18 cellular contexts compared by ENCODE assay signal in genomic region chr19:4054471-4055208, GRCh38. TPM values are rescaled to one million over a fixed set of nuclear protein-coding genes. Genes with fewer than 3 reads are reported as not detected.
DNase-seq lines count a peak whose midpoint lies in the region; ATAC-seq and TF ChIP-seq lines count a peak whose summit lies in the region.
"Had no signal": no experiment of that assay in that cellular context is flagged by ENCODE, and none has a peak within 500 bp of the region (broad histone marks: within the 10 kb centered on the region; RNA-seq: fewer than 3 reads in every experiment).

No MANE protein-coding gene starts in this region.

- H3F3A ChIP-seq in PC-3 (ENCODE audit: low read length, unreplicated experiment), result no peaks in the 10 kb centered on the region

- POLR2A ChIA-PET in activated CD4-positive, alpha-beta T cell treated with anti-CD3 and anti-CD28 coated beads, Interleukin-2, amount 10 ng/mL, durations not matched to agents 7 days and 5 days (lab: Charles Lee), result no interaction called here
- POLR2A ChIA-PET in PC-3 (lab: Charles Lee; ENCODE audit: unreplicated experiment), result no interaction called here

- TF ChIP-seq POLR2A in suprapubic skin (IDR thresholded peaks at IDR 0.05), result no peak

- no TSS peak for BruUV-seq in PC-3 (replicated peaks; lab: Mats Ljungman, UMichigan)

- peak in 2 of 3 donors; percentile 65 to 72 for DNase-seq in right cardiac atrium
- no peak for DNase-seq in left ventricle myocardium superior
- DNase-seq in colonic mucosa, result peak; percentile 28
- peak; percentile 48 for DNase-seq in lower lobe of right lung
- peak; percentile 62 to 76 for DNase-seq in suprapubic skin (ENCODE audit: low spot score in 2 of 2)
- no peak for DNase-seq in activated CD4-positive, alpha-beta T cell treated with anti-CD3 and anti-CD28 coated beads, Interleukin-2, amount 10 ng/mL, durations not matched to agents 7 days and 5 days
- no peak for DNase-seq in PC-3
- DNase-seq: 8988T, DMS79 treated with DMSO at 0.1 percent for 48 hours, KBM-7, NCI-H1105 treated with DMSO at 0.1 percent for 48 hours, NCI-H1694, NCI-H524, NCI-H82, OCI-M1 had no signal

- intact Hi-C loops in right cardiac atrium (cut with DNase I) (no loop called here), left ventricle myocardium superior (cut with micrococcal nuclease) (no loop called here), colonic mucosa (cut with DNase I) (no loop called here), lower lobe of right lung (cut with DNase I) (no loop called here), PC-3 (cut with micrococcal nuclease) (no loop called here)

- peaks cover 5% of the 10 kb centered on the region; the same call in 1 of the 2 replicates for H4K20me1 ChIP-seq in PC-3 (ENCODE audit: low read length)

- no peak overlapping the region for H3K4me2 ChIP-seq in PC-3 (ENCODE audit: low read length)

- H3K36me3 ChIP-seq in colonic mucosa, result peaks cover 13% of the 10 kb centered on the region
- peaks cover 53% of the 10 kb centered on the region for H3K36me3 ChIP-seq in lower lobe of right lung
- H3K36me3 ChIP-seq in suprapubic skin, result peaks cover 38% of the 10 kb centered on the region
- peaks cover 9% of the 10 kb centered on the region for H3K36me3 ChIP-seq in PC-3 (ENCODE audit: low read depth, low read length)

- H3K4me3 Mint-ChIP-seq in activated CD4-positive, alpha-beta T cell treated with anti-CD3 and anti-CD28 coated beads, Interleukin-2, amount 10 ng/mL, durations not matched to agents 7 days and 5 days, result no peak overlapping the region

- H3K4me3 ChIP-seq in right cardiac atrium (ENCODE audit: low read length), result no peak overlapping the region
- no peak overlapping the region for H3K4me3 ChIP-seq in colonic mucosa
- no peak overlapping the region for H3K4me3 ChIP-seq in lower lobe of right lung
- H3K4me3 ChIP-seq in suprapubic skin, result no peak overlapping the region
- H3K4me3 ChIP-seq in PC-3 (ENCODE audit: low read length), result no peak overlapping the region
- H3K4me3 ChIP-seq: HAP-1, SJSA1 had no signal

- CTCF ChIA-PET in activated CD4-positive, alpha-beta T cell treated with anti-CD3 and anti-CD28 coated beads, Interleukin-2, amount 10 ng/mL, durations not matched to agents 7 days and 5 days (lab: Charles Lee), result no interaction called here
- CTCF ChIA-PET in PC-3 (lab: Charles Lee), result no interaction called here

- H3K27me3 ChIP-seq in right cardiac atrium (ENCODE audit: control insufficient read depth, insufficient read depth) (no peaks in the 10 kb centered on the region), colonic mucosa (no peaks in the 10 kb centered on the region), lower lobe of right lung (ENCODE audit: low read depth) (no peaks in the 10 kb centered on the region), suprapubic skin (no peaks in the 10 kb centered on the region), PC-3 (ENCODE audit: low read length) (no peaks in the 10 kb centered on the region)
- H3K27me3 ChIP-seq: SJSA1 had no signal

- ATAC-seq in right cardiac atrium, result no peak
- ATAC-seq in left ventricle myocardium superior, result no peak
- ATAC-seq in lower lobe of right lung, result no peak
- ATAC-seq in PC-3, result no peak
- ATAC-seq in HG02885 (IDR thresholded peaks at IDR 0.05; ENCODE audit: poor library complexity, unreplicated experiment), result no peak

- H3K4me1 ChIP-seq in right cardiac atrium (ENCODE audit: control insufficient read depth, insufficient read depth, low read length) (peaks cover 16% of the 10 kb centered on the region), colonic mucosa (peaks cover 43% of the 10 kb centered on the region), lower lobe of right lung (peaks cover 55% of the 10 kb centered on the region), suprapubic skin (peaks cover 59% of the 10 kb centered on the region), PC-3 (ENCODE audit: insufficient read depth, low read length) (peaks cover 39% of the 10 kb centered on the region)
- H3K4me1 ChIP-seq: HAP-1 had no signal

- H3K9me3 Mint-ChIP-seq in activated CD4-positive, alpha-beta T cell treated with anti-CD3 and anti-CD28 coated beads, Interleukin-2, amount 10 ng/mL, durations not matched to agents 7 days and 5 days, result no peaks in the 10 kb centered on the region

- H3K4me1 Mint-ChIP-seq in activated CD4-positive, alpha-beta T cell treated with anti-CD3 and anti-CD28 coated beads, Interleukin-2, amount 10 ng/mL, durations not matched to agents 7 days and 5 days, result peaks cover 29% of the 10 kb centered on the region

- peak overlapping the region in 1 of 2 donors; percentile 34 for H3K9ac ChIP-seq in colonic mucosa (ENCODE audit: low read depth in 2 of 2, low read length in 2 of 2)
- H3K9ac ChIP-seq in PC-3 (ENCODE audit: low read length), result no peak overlapping the region

- H3K9me3 ChIP-seq in right cardiac atrium (ENCODE audit: control insufficient read depth, low read length) (no peaks in the 10 kb centered on the region), colonic mucosa (no peaks in the 10 kb centered on the region), lower lobe of right lung (no peaks in the 10 kb centered on the region), suprapubic skin (no peaks in the 10 kb centered on the region), PC-3 (ENCODE audit: low read length) (no peaks in the 10 kb centered on the region)
- H3K9me3 ChIP-seq: HAP-1, SJSA1 had no signal

- peaks cover 50% of the 10 kb centered on the region for H3K36me3 Mint-ChIP-seq in activated CD4-positive, alpha-beta T cell treated with anti-CD3 and anti-CD28 coated beads, Interleukin-2, amount 10 ng/mL, durations not matched to agents 7 days and 5 days (ENCODE audit: low read depth)

- H3K27me3 Mint-ChIP-seq in activated CD4-positive, alpha-beta T cell treated with anti-CD3 and anti-CD28 coated beads, Interleukin-2, amount 10 ng/mL, durations not matched to agents 7 days and 5 days, result no peaks in the 10 kb centered on the region

- H3K27ac ChIP-seq in right cardiac atrium (ENCODE audit: low read length) (no peak overlapping the region), colonic mucosa (peak overlapping the region; percentile 67), lower lobe of right lung (no peak overlapping the region), suprapubic skin (peak overlapping the region; percentile 10), PC-3 (ENCODE audit: low read length) (no peak overlapping the region)
- H3K27ac ChIP-seq: SJSA1 had no signal

- TF ChIP-seq EP300 in suprapubic skin (IDR thresholded peaks at IDR 0.05), result no peak

- no peak overlapping the region for H3K27ac Mint-ChIP-seq in activated CD4-positive, alpha-beta T cell treated with anti-CD3 and anti-CD28 coated beads, Interleukin-2, amount 10 ng/mL, durations not matched to agents 7 days and 5 days

- H3K9me2 ChIP-seq in PC-3 (replicated peaks; ENCODE audit: low read length), result no peaks in the 10 kb centered on the region

- 97% methylated on average over 86 of the region's 86 CpGs for WGBS in right cardiac atrium
- WGBS in suprapubic skin, result 95% methylated on average over 53 of the region's 86 CpGs

- peaks cover 91% of the 10 kb centered on the region for H3K79me2 ChIP-seq in PC-3 (ENCODE audit: low read length)

- TF ChIP-seq CTCF in colonic mucosa (IDR thresholded peaks at IDR 0.05) (no peak), lower lobe of right lung (IDR thresholded peaks at IDR 0.05) (no peak), suprapubic skin (IDR thresholded peaks at IDR 0.05) (no peak), PC-3 (conservative IDR thresholded peaks at IDR 0.05; ENCODE audit: low read depth, low read length) (no peak)

- H2AFZ ChIP-seq in PC-3 (ENCODE audit: low read length), result no peak overlapping the region

RNA-seq across cellular contexts. Expression of gene ZBTB7A, which starts 12.1 kb away (rescaled TPM):
- 10 to 100 TPM; 28.6 to 32.6 (median 31.6) TPM for total RNA-seq in right cardiac atrium
- 17.5 TPM for polyA plus RNA-seq in right cardiac atrium
- 35.2 TPM for total RNA-seq in left ventricle myocardium superior
- total RNA-seq in colonic mucosa, result 100 to 1,000 TPM; 110 to 123 TPM
- total RNA-seq in lower lobe of right lung, result 51.9 TPM
- total RNA-seq in suprapubic skin, result 10 to 100 TPM; 60.3 to 94.2 (median 77.4) TPM
- 10 to 100 TPM; 39.4 to 47.5 TPM for total RNA-seq in activated CD4-positive, alpha-beta T cell treated with anti-CD3 and anti-CD28 coated beads, Interleukin-2, amount 10 ng/mL, durations not matched to agents 7 days and 5 days
- total RNA-seq in PC-3 (2014; rRNA removed), result 16.7 and 40.2 TPM in 2 replicates

RNA-seq across cellular contexts. Expression of gene PIAS4, which starts 47.1 kb away (rescaled TPM):
- total RNA-seq in right cardiac atrium, result 10 to 100 TPM; 11.9 to 13.1 (median 12.5) TPM
- 9.6 TPM for polyA plus RNA-seq in right cardiac atrium
- 19.8 TPM for total RNA-seq in left ventricle myocardium superior
- total RNA-seq in colonic mucosa, result 10 to 100 TPM; 29.9 to 31.5 TPM
- 27.6 TPM for total RNA-seq in lower lobe of right lung
- 10 to 100 TPM; 17.1 to 28.7 (median 22.6) TPM for total RNA-seq in suprapubic skin
- total RNA-seq in activated CD4-positive, alpha-beta T cell treated with anti-CD3 and anti-CD28 coated beads, Interleukin-2, amount 10 ng/mL, durations not matched to agents 7 days and 5 days, result 10 to 100 TPM; 33.3 to 40.4 TPM
- 21.0 and 26.5 TPM in 2 replicates for total RNA-seq in PC-3 (2014; rRNA removed)

Comparison
In these comparisons a context has a peak if more than half of its experiments do, and no peak if none do; other contexts are left out.
1. DNase-seq: peak in right cardiac atrium (2 of 3), colonic mucosa (single experiment), lower lobe of right lung (single experiment) and suprapubic skin (2 of 2); none in left ventricle myocardium superior (single experiment), activated CD4-positive, alpha-beta T cell treated with anti-CD3 and anti-CD28 coated beads, Interleukin-2, amount 10 ng/mL, durations not matched to agents 7 days and 5 days (single experiment) and PC-3 (single experiment).
2. H3K27ac ChIP-seq: peak in colonic mucosa (single experiment) and suprapubic skin (single experiment); none in right cardiac atrium (single experiment), lower lobe of right lung (single experiment) and PC-3 (single experiment).